In the genomic region with DNA sequence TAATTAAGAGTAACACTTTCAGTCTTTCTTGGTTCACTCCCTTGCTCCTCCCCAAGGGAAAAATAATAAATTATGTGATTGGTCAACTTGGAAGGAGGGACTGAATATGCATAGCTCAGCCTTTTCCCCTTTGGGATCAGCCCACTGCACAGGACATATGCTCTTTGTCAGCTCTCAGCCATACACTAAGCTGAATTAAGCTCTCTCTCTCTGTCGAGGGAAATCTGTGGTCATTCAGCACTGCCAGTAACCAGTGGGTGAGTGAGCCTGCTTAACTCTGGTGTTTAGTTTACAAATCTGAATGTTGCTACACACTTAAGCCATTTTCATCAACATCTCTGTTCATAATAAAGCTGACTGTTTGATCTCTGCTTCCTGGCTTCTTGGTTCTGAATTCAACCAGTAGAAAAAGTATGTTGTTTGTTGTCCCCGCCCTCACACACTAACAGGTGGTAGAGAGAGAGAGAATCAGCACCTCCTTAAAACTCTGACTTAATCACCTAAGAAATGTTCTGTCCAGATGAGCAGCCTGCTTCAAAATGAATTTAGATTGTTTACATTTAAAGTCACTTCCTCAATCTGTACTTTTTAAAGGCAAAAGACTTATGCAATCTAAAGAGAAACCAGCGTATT, we compare ENCODE assay signal across 13 cellular contexts.
DNase-seq lines count a peak whose midpoint lies in the region; TF ChIP-seq lines count a peak whose summit lies in the region.
"Had no signal": no experiment of that assay in that cellular context is flagged by ENCODE, and none has a peak within 500 bp of the region (broad histone marks: within the 10 kb centered on the region; RNA-seq: fewer than 3 reads in every experiment).

No MANE protein-coding gene starts in this region.

- TF ChIP-seq CTCF in C4-2B (conservative IDR thresholded peaks at IDR 0.05), result no peak
- no peak for TF ChIP-seq CTCF in astrocyte of the spinal cord (IDR thresholded peaks at IDR 0.05; ENCODE audit: low read depth, low read length)

- no peak for DNase-seq in Karpas-422
- peak; percentile 37 for DNase-seq in astrocyte of the spinal cord (ENCODE audit: low read depth, low spot score)
- peak; percentile 99 for DNase-seq in mesenchymal stem cell
- no peak for DNase-seq in HEK293T (ENCODE audit: extremely low spot score)
- no peak for DNase-seq in T-helper 9 cell
- DNase-seq in germinal center (ENCODE audit: low spot score), result no peak
- no peak for DNase-seq in NCI-H2029 treated with DMSO at 0.1 percent for 48 hours (lab: John Stamatoyannopoulos, UW)
- DNase-seq: activated CD8-positive, alpha-beta memory T cell treated with anti-CD3 and anti-CD28 coated beads, Interleukin-2, amount 10 ng/mL, durations not matched to agents 7 days and 5 days; cerebellar nuclear complex; DMS79; SHP77; sigmoid colon had no signal

- H2BK120ac ChIP-seq in mesenchymal stem cell (ENCODE audit: low read depth, low read length), result no peak overlapping the region

- H4K8ac ChIP-seq in mesenchymal stem cell (ENCODE audit: low read length), result no peak overlapping the region

- no peak overlapping the region for H2AK5ac ChIP-seq in mesenchymal stem cell (ENCODE audit: low read length, severe bottlenecking)

- peaks cover 20% of the 10 kb centered on the region; the same call in 1 of the 2 replicates for H3K79me2 ChIP-seq in Karpas-422 (ENCODE audit: low read length)

- H3K27me3 ChIP-seq in Karpas-422 (ENCODE audit: low read length), result no peaks in the 10 kb centered on the region
- no peaks in the 10 kb centered on the region for H3K27me3 ChIP-seq in mesenchymal stem cell (ENCODE audit: control insufficient read depth in 1 of 2, insufficient read depth in 1 of 2, low read length in 2 of 2)
- H3K27me3 ChIP-seq: sigmoid colon had no signal

- H2BK5ac ChIP-seq in mesenchymal stem cell (ENCODE audit: low read depth, low read length, poor library complexity, severe bottlenecking), result no peak overlapping the region

- POLR2A ChIA-PET in HEK293T (lab: Yijun Ruan, JAX), result no interaction called here

- H3K9ac ChIP-seq in Karpas-422 (ENCODE audit: low read length) (no peak overlapping the region), mesenchymal stem cell (ENCODE audit: low read length) (no peak overlapping the region)

- H3K9me2 ChIP-seq in Karpas-422 (replicated peaks; ENCODE audit: insufficient read depth, low read length), result no peaks in the 10 kb centered on the region

- 60% methylated on average over 3 of the region's 3 CpGs for WGBS in mesenchymal stem cell

- no peak overlapping the region for H2AFZ ChIP-seq in Karpas-422 (ENCODE audit: low read length)
- no peak overlapping the region for H2AFZ ChIP-seq in mesenchymal stem cell (ENCODE audit: low read depth, low read length)

- H3K9me3 ChIP-seq in Karpas-422 (ENCODE audit: low read length) (no peaks in the 10 kb centered on the region), mesenchymal stem cell (ENCODE audit: control insufficient read depth, low read length) (no peaks in the 10 kb centered on the region)
- H3K9me3 ChIP-seq: sigmoid colon had no signal

- H3K36me3 ChIP-seq in Karpas-422 (ENCODE audit: insufficient read depth, low read length) (peaks cover 86% of the 10 kb centered on the region), mesenchymal stem cell (ENCODE audit: control insufficient read depth in 1 of 2, insufficient read depth in 2 of 2, low read depth in 1 of 2, low read length in 2 of 2) (peaks cover 4 to 92% of the 10 kb centered on the region in 2 experiments)

- H4K91ac ChIP-seq in mesenchymal stem cell (ENCODE audit: low read length), result no peak overlapping the region

- H3K4ac ChIP-seq in mesenchymal stem cell (ENCODE audit: low read depth in 1 of 2, low read length in 2 of 2), result no peak overlapping the region

- H3K27ac ChIP-seq in C4-2B (peak overlapping the region; percentile 98; the same call in 1 of the 2 replicates), Karpas-422 (ENCODE audit: low read length) (peak overlapping the region; percentile 35; the same call in 1 of the 2 replicates), mesenchymal stem cell (ENCODE audit: low read length, poor library complexity, severe bottlenecking) (no peak overlapping the region)
- H3K27ac ChIP-seq: sigmoid colon had no signal

- H2BK15ac ChIP-seq in mesenchymal stem cell (ENCODE audit: low read depth, poor library complexity, severe bottlenecking), result no peak overlapping the region

- H3K23ac ChIP-seq in mesenchymal stem cell (ENCODE audit: low read length in 2 of 2), result no peak overlapping the region

- CTCF ChIA-PET in HEK293T (lab: Yijun Ruan, JAX), result no interaction called here

- no peak overlapping the region for H3K14ac ChIP-seq in mesenchymal stem cell (ENCODE audit: low read length in 2 of 2)

- peaks cover 8% of the 10 kb centered on the region for H3K79me1 ChIP-seq in mesenchymal stem cell (replicated peaks; ENCODE audit: low read length, poor library complexity, severe bottlenecking)

- H2BK12ac ChIP-seq in mesenchymal stem cell (ENCODE audit: low read length in 2 of 2), result no peak overlapping the region

- H3K4me1 ChIP-seq in Karpas-422 (ENCODE audit: low read length) (peaks cover 14% of the 10 kb centered on the region), mesenchymal stem cell (ENCODE audit: control insufficient read depth, insufficient read depth, low read depth, low read length) (no peaks in the 10 kb centered on the region)

- no peak overlapping the region for H3K4me2 ChIP-seq in Karpas-422 (ENCODE audit: low read depth, low read length, poor library complexity, severe bottlenecking)
- no peak overlapping the region for H3K4me2 ChIP-seq in mesenchymal stem cell (ENCODE audit: low read length, poor library complexity, severe bottlenecking)

- in situ Hi-C loops in astrocyte of the spinal cord (cut with HindIII; ENCODE audit: low sequenced_read_pairs), result no loop called here

- H4K20me1 ChIP-seq in Karpas-422 (ENCODE audit: insufficient read depth, low read depth, low read length), result no peaks in the 10 kb centered on the region

- no peak overlapping the region for H3K18ac ChIP-seq in mesenchymal stem cell (ENCODE audit: low read depth in 1 of 2, low read length in 2 of 2)

- H3K4me3 ChIP-seq in Karpas-422 (ENCODE audit: low read length) (no peak overlapping the region), astrocyte of the spinal cord (ENCODE audit: low read depth, low read length) (no peak overlapping the region), mesenchymal stem cell (ENCODE audit: insufficient read depth in 1 of 2, low read depth in 1 of 2, low read length in 2 of 2) (no peak overlapping the region)
- H3K4me3 ChIP-seq: sigmoid colon had no signal

TF ChIP-seq in HEK293T, 16 proteins besides CTCF, POLR2A, EP300 and RAD21:
- TF ChIP-seq SP1 (IDR thresholded peaks at IDR 0.05) (no peak), TARDBP (IDR thresholded peaks at IDR 0.05) (no peak), LEF1 (IDR thresholded peaks at IDR 0.05; ENCODE audit: borderline replicate concordance) (no peak), ELF4 (IDR thresholded peaks at IDR 0.05) (no peak), NFRKB (IDR thresholded peaks at IDR 0.05) (no peak), FOXM1 (IDR thresholded peaks at IDR 0.05; ENCODE audit: borderline replicate concordance) (no peak), CTBP1 (IDR thresholded peaks at IDR 0.05; ENCODE audit: borderline replicate concordance) (no peak), ARNT (IDR thresholded peaks at IDR 0.05) (no peak), ZNF384 (IDR thresholded peaks at IDR 0.05) (no peak), BHLHE40 (IDR thresholded peaks at IDR 0.05; ENCODE audit: borderline replicate concordance) (no peak), FOXA1 (IDR thresholded peaks at IDR 0.05) (no peak), FOXK2 (IDR thresholded peaks at IDR 0.05) (no peak), L3MBTL2 (conservative IDR thresholded peaks at IDR 0.05) (no peak), SUZ12 (IDR thresholded peaks at IDR 0.05) (no peak)
- TF ChIP-seq, protein P1, sequence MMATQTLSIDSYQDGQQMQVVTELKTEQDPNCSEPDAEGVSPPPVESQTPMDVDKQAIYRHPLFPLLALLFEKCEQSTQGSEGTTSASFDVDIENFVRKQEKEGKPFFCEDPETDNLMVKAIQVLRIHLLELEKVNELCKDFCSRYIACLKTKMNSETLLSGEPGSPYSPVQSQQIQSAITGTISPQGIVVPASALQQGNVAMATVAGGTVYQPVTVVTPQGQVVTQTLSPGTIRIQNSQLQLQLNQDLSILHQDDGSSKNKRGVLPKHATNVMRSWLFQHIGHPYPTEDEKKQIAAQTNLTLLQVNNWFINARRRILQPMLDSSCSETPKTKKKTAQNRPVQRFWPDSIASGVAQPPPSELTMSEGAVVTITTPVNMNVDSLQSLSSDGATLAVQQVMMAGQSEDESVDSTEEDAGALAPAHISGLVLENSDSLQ (IDR thresholded peaks at IDR 0.05), result no peak
TF ChIP-seq in HEK293T: peak in this region for 0.

Comparison
In these comparisons a context has a peak if more than half of its experiments do, and no peak if none do; other contexts are left out.
1. DNase-seq: peak in astrocyte of the spinal cord (single experiment) and mesenchymal stem cell (single experiment); none in Karpas-422 (single experiment), HEK293T (single experiment), T-helper 9 cell (single experiment), germinal center (single experiment) and NCI-H2029 treated with DMSO at 0.1 percent for 48 hours (single experiment).